8 cellular contexts compared by ENCODE assay signal in the genomic region with DNA sequence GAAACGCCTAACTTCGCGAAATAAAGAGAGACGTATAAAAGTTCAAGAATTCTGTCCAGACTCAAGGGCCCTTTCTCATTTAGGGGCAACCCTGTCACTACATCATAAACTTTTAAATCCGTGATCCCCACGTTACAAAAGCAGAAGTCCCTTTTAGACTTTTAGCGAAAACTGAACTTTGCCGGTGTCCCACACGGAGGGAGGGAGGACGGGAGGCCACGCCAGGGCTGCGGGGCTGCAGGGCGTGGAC. TPM values are rescaled to one million over a fixed set of nuclear protein-coding genes. Genes with fewer than 3 reads are reported as not detected.
DNase-seq lines count a peak whose midpoint lies in the region; TF ChIP-seq lines count a peak whose summit lies in the region.

No MANE protein-coding gene starts in this region.

- H3K9me3 ChIP-seq in mesodermal cell (ENCODE audit: control insufficient read depth, low read length): no peaks in the 10 kb centered on the region

- H3K4me1 ChIP-seq in mesodermal cell (ENCODE audit: control insufficient read depth, insufficient read depth, low read length, poor library complexity, severe bottlenecking): peaks cover 11% of the 10 kb centered on the region

- TF ChIP-seq CTCF in GM12864 (IDR thresholded peaks at IDR 0.05; ENCODE audit: low read depth, low read length, missing control alignments) (no peak), HL-60 (IDR thresholded peaks at IDR 0.05; ENCODE audit: insufficient read depth, low read length) (no peak), astrocyte of the cerebellum (IDR thresholded peaks at IDR 0.05; ENCODE audit: low read depth, low read length, missing control alignments) (no peak)

- H3K27ac ChIP-seq in HL-60 (replicated peaks) (no peak overlapping the region), mesodermal cell (ENCODE audit: low read depth, low read length, severe bottlenecking) (no peak overlapping the region)

- H3K4me3 ChIP-seq in GM12864 (ENCODE audit: low read depth, low read length): peak overlapping the region; percentile 78
- H3K4me3 ChIP-seq in HL-60 (replicated peaks; ENCODE audit: insufficient read depth, low read length): peak overlapping the region; percentile 57
- peak overlapping the region; percentile 97 for H3K4me3 ChIP-seq in astrocyte of the cerebellum (ENCODE audit: low read depth, low read length)
- H3K4me3 ChIP-seq in mesodermal cell (ENCODE audit: extremely low read depth, insufficient read depth, low read length, poor library complexity, severe bottlenecking): peak overlapping the region; percentile 89

- in situ Hi-C loops in astrocyte of the cerebellum (cut with HindIII; ENCODE audit: low sequenced_read_pairs) (no loop called here), G401 (cut with HindIII; ENCODE audit: low sequenced_read_pairs) (no loop called here)

- WGBS in mesodermal cell (ENCODE audit: insufficient coverage in 2 of 2), 2 experiments: 2 to 4% methylated on average over 8 to 12 of the region's 13 CpGs

- peaks cover under 1% of the 10 kb centered on the region for H3K36me3 ChIP-seq in mesodermal cell (ENCODE audit: control insufficient read depth, insufficient read depth, low read length)

- DNase-seq in GM12864 (ENCODE audit: low read depth) (no peak), HL-60 (ENCODE audit: low read depth in 1 of 2, low spot score in 1 of 2) (no peak), astrocyte of the cerebellum (ENCODE audit: low read depth) (no peak), G401 (ENCODE audit: low spot score) (no peak), COLO668 (lab: John Stamatoyannopoulos, UW; ENCODE audit: unreplicated experiment) (no peak), iPS-NIHi7 (ENCODE audit: extremely low spot score) (no peak), mucosa of gallbladder (ENCODE audit: low spot score) (no peak)

- no peaks in the 10 kb centered on the region for H3K27me3 ChIP-seq in HL-60 (ENCODE audit: insufficient read depth, poor library complexity, severe bottlenecking)

RNA-seq across cellular contexts. Expression of a gene that starts 0.5 kb away (rescaled TPM):
- polyA plus RNA-seq in mesodermal cell (2013, experiment 1 of 2): 173 TPM
- polyA plus RNA-seq in mesodermal cell (2013, experiment 2 of 2): 138 TPM
- total RNA-seq in G401 (2014; rRNA removed; shearing (Covaris generic)): 160 and 221 TPM in 2 replicates
- 15.1 TPM for total RNA-seq in mucosa of gallbladder
